ENCODE assay signal across 21 cellular contexts in the genomic region with DNA sequence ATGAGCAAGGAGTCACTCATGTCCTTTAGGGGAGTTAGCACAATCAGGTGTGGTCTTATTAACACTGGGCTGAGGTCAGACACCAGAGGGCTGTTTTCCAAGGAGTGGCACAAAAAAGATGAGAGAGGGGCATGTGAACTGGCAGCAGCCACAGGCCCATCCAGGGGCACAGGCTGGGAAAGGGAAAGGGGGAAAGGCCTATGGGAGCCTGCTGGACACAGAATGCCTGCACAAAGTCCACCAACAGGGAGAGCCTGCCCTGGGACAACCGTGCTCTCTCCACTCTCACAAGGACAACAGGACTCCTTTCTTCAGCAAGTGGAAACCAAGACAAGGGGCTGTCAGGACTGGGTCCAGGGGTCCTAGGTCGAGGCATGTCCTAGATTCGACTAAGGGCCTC.
A peak's percentile ranks its signal among the peaks of the same experiment; 100 is the strongest.
DNase-seq lines count a peak whose midpoint lies in the region; ATAC-seq and TF ChIP-seq lines count a peak whose summit lies in the region.
"Had no signal": no experiment of that assay in that cellular context is flagged by ENCODE, and none has a peak within 500 bp of the region (broad histone marks: within the 10 kb centered on the region; RNA-seq: fewer than 3 reads in every experiment).

No MANE protein-coding gene starts in this region.

- H3K4me3 Mint-ChIP-seq in natural killer cell treated with Interleukin-12 subunit alpha and Interleukin-12 subunit beta and Interleukin-15 and Interleukin-18, amount 100 ng/mL, for 72 hours: no peak overlapping the region
- H3K4me3 Mint-ChIP-seq in natural killer cell: no peak overlapping the region
- H3K4me3 Mint-ChIP-seq: CD8-positive, alpha-beta T cell; GM23338 had no signal

- peaks cover 7% of the 10 kb centered on the region for H3K4me1 ChIP-seq in right cardiac atrium (ENCODE audit: control insufficient read depth, insufficient read depth, low read length)
- H3K4me1 ChIP-seq in upper lobe of right lung: no peaks in the 10 kb centered on the region
- H3K4me1 ChIP-seq: BE2C, Peyer's patch had no signal

- no peak for ATAC-seq in natural killer cell treated with Interleukin-12 subunit alpha and Interleukin-12 subunit beta and Interleukin-15 and Interleukin-18, amount 100 ng/mL, for 72 hours
- ATAC-seq in natural killer cell: no peak
- ATAC-seq in right cardiac atrium: no peak
- ATAC-seq in upper lobe of right lung: no peak
- ATAC-seq in HG02885 (IDR thresholded peaks at IDR 0.05; ENCODE audit: poor library complexity, unreplicated experiment): no peak
- ATAC-seq: CD8-positive, alpha-beta T cell; GM12878; GM23338 had no signal

- no peaks in the 10 kb centered on the region for H3K27me3 ChIP-seq in dorsolateral prefrontal cortex
- no peaks in the 10 kb centered on the region for H3K27me3 ChIP-seq in right cardiac atrium (ENCODE audit: control insufficient read depth, insufficient read depth)
- H3K27me3 ChIP-seq in upper lobe of right lung: no peaks in the 10 kb centered on the region
- H3K27me3 ChIP-seq: BE2C, MG63, Peyer's patch had no signal

- H3K9me3 Mint-ChIP-seq in natural killer cell treated with Interleukin-12 subunit alpha and Interleukin-12 subunit beta and Interleukin-15 and Interleukin-18, amount 100 ng/mL, for 72 hours: no peaks in the 10 kb centered on the region
- H3K9me3 Mint-ChIP-seq in natural killer cell: no peaks in the 10 kb centered on the region
- H3K9me3 Mint-ChIP-seq: CD8-positive, alpha-beta T cell; GM23338 had no signal

- H3K9me3 ChIP-seq in right cardiac atrium (ENCODE audit: control insufficient read depth, low read length): no peaks in the 10 kb centered on the region
- H3K9me3 ChIP-seq in upper lobe of right lung: no peaks in the 10 kb centered on the region
- H3K9me3 ChIP-seq: BE2C, MG63, Peyer's patch had no signal

- no peaks in the 10 kb centered on the region for H3K27me3 Mint-ChIP-seq in natural killer cell treated with Interleukin-12 subunit alpha and Interleukin-12 subunit beta and Interleukin-15 and Interleukin-18, amount 100 ng/mL, for 72 hours
- no peaks in the 10 kb centered on the region for H3K27me3 Mint-ChIP-seq in natural killer cell (ENCODE audit: low read depth in 2 of 2)

- TF ChIP-seq CTCF in natural killer cell (IDR thresholded peaks at IDR 0.05) (no peak), dorsolateral prefrontal cortex (IDR thresholded peaks at IDR 0.05 in 54 of 56, conservative IDR thresholded peaks at IDR 0.05 in 2 of 56; ENCODE audit: low read depth in 1 of 56, partially characterized antibody in 56 of 56) (no peak), upper lobe of right lung (IDR thresholded peaks at IDR 0.05) (no peak)

- H3K36me3 ChIP-seq in upper lobe of right lung: no peaks in the 10 kb centered on the region
- H3K36me3 ChIP-seq: BE2C, MG63, Peyer's patch had no signal

- intact Hi-C loops in natural killer cell (cut with micrococcal nuclease): no loop called here
- intact Hi-C loops in dorsolateral prefrontal cortex (cut with DNase I): no loop called here
- intact Hi-C loops in right cardiac atrium (cut with DNase I): loop anchor here in 2 of 4 donors (5.0 to 10.0 kb wide), 2 partner anchors 33 to 105 kb away; partner anchors contain the start of gene ADCY5 (in 1 of the 2)
- intact Hi-C loops in upper lobe of right lung (cut with DNase I): no loop called here

- H3K36me3 Mint-ChIP-seq in natural killer cell treated with Interleukin-12 subunit alpha and Interleukin-12 subunit beta and Interleukin-15 and Interleukin-18, amount 100 ng/mL, for 72 hours: no peaks in the 10 kb centered on the region
- H3K36me3 Mint-ChIP-seq in natural killer cell: no peaks in the 10 kb centered on the region
- H3K36me3 Mint-ChIP-seq: CD8-positive, alpha-beta T cell had no signal

- H3K27ac ChIP-seq in dorsolateral prefrontal cortex (no peak overlapping the region), right cardiac atrium (ENCODE audit: low read length) (peak overlapping the region; percentile 49), upper lobe of right lung (no peak overlapping the region)
- H3K27ac ChIP-seq: Peyer's patch had no signal

- H3K4me3 ChIP-seq in dorsolateral prefrontal cortex: no peak overlapping the region
- H3K4me3 ChIP-seq in right cardiac atrium (ENCODE audit: low read length): no peak overlapping the region
- no peak overlapping the region for H3K4me3 ChIP-seq in upper lobe of right lung
- H3K4me3 ChIP-seq: GM12878, GM23338, MG63, Peyer's patch had no signal

- H3K4me1 Mint-ChIP-seq in natural killer cell treated with Interleukin-12 subunit alpha and Interleukin-12 subunit beta and Interleukin-15 and Interleukin-18, amount 100 ng/mL, for 72 hours (ENCODE audit: low read depth in 2 of 2): peaks cover 4 to 6% of the 10 kb centered on the region in 2 donors
- H3K4me1 Mint-ChIP-seq in natural killer cell: peaks cover 7% of the 10 kb centered on the region in 2 donors

- no peak overlapping the region for H3K27ac Mint-ChIP-seq in natural killer cell treated with Interleukin-12 subunit alpha and Interleukin-12 subunit beta and Interleukin-15 and Interleukin-18, amount 100 ng/mL, for 72 hours
- no peak overlapping the region for H3K27ac Mint-ChIP-seq in natural killer cell
- H3K27ac Mint-ChIP-seq: CD8-positive, alpha-beta T cell; GM23338 had no signal

- WGBS in right cardiac atrium: 82% methylated on average over 3 of the region's 3 CpGs

- DNase-seq in natural killer cell treated with Interleukin-12 subunit alpha and Interleukin-12 subunit beta and Interleukin-15 and Interleukin-18, amount 100 ng/mL, for 72 hours (ENCODE audit: low spot score): peak; percentile 56
- DNase-seq in natural killer cell: no peak
- DNase-seq in dorsolateral prefrontal cortex: peak in 6 of 10 donors; percentile 1 to 29 (median 4)
- peak in 1 of 3 donors; percentile 15 for DNase-seq in right cardiac atrium
- DNase-seq in upper lobe of right lung: peak; percentile 23
- no peak for DNase-seq in NCI-H2171 (lab: John Stamatoyannopoulos, UW)
- no peak for DNase-seq in GOT3 (lab: John Stamatoyannopoulos, UW)
- DNase-seq: BE2C; CD8-positive, alpha-beta T cell; DND-41; HCEC 1CT; MG63; NCI-H1417; NCI-H1694 treated with DMSO at 0.1 percent for 48 hours; NCI-H2081 treated with DMSO at 0.1 percent for 48 hours; NCI-H446; NCI-H526 had no signal

Comparison
In these comparisons a context has a peak if more than half of its experiments do, and no peak if none do; other contexts are left out.
1. DNase-seq: peak in natural killer cell treated with Interleukin-12 subunit alpha and Interleukin-12 subunit beta and Interleukin-15 and Interleukin-18, amount 100 ng/mL, for 72 hours (single experiment), dorsolateral prefrontal cortex (6 of 10) and upper lobe of right lung (single experiment); none in natural killer cell (single experiment), NCI-H2171 (single experiment) and GOT3 (single experiment).